ENCODE assay signal across 8 cellular contexts in the genomic region with DNA sequence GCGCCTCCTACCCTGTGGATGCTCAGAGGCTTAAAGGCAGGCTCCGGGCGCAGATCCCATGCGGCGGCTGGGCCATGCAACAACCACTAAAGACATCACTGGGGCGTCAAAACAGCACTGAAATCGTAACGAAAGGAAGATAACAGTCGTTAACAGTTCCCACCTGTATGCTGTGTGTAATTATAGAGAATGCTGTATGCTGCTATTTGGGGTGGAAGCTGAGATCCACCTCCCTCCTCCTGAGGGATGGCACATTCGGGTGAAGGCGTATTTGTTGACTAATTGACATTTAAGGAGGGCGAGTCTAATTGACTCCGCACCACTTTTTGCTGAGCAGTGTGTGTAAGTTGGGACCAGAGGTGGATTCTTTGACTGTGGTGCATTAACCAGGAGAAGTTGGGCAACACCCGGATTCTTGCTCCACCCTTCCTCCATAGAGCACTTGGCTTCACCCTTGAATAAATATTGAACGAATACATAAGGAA. TPM values are rescaled to one million over a fixed set of nuclear protein-coding genes. Genes with fewer than 3 reads are reported as not detected.
A peak's percentile ranks its signal among the peaks of the same experiment; 100 is the strongest.
DNase-seq lines count a peak whose midpoint lies in the region; ATAC-seq and TF ChIP-seq lines count a peak whose summit lies in the region.

No MANE protein-coding gene starts in this region.

- peaks cover 15% of the 10 kb centered on the region for H3K36me3 Mint-ChIP-seq in Calu3 (ENCODE audit: insufficient read depth, unreplicated experiment)

- no TSS peak for BruUV-seq in Calu3 (replicated peaks; lab: Mats Ljungman, UMichigan)

- peak overlapping the region; percentile 97 for H3K27ac ChIP-seq in caudate nucleus (ENCODE audit: low read depth, low read length)
- peak overlapping the region; percentile 91 to 97 (median 95) for H3K27ac ChIP-seq in stomach

- TF ChIP-seq EP300 in stomach (IDR thresholded peaks at IDR 0.05): no peak

- CTCF ChIA-PET in Calu3 (lab: Charles Lee): no interaction called here

- H3K4me1 ChIP-seq in stomach: peaks cover 8 to 37% (median 20%) of the 10 kb centered on the region in 4 donors

- H3K9me3 ChIP-seq in stomach: no peaks in the 10 kb centered on the region

- intact Hi-C loops in Calu3 (cut with micrococcal nuclease; ENCODE audit: unreplicated experiment) (loop anchor here (2.0 to 5.0 kb wide), 3 partner anchors 81 to 336 kb away; partner anchors contain the start of gene SMIM8), stomach (cut with DNase I; ENCODE audit: low total_unique reads) (loop anchor here (10.0 kb wide), 1 partner anchor 69 kb away; the partner anchor contains the start of gene CFAP206), posterior vena cava (cut with DNase I) (no loop called here)

- peak in 1 of 4 donors; percentile 2 for TF ChIP-seq POLR2A in stomach (IDR thresholded peaks at IDR 0.05)

- H3K9me3 Mint-ChIP-seq in Calu3 (ENCODE audit: low read depth, unreplicated experiment): no peaks in the 10 kb centered on the region

- peaks cover 10% of the 10 kb centered on the region for H3K4me1 Mint-ChIP-seq in Calu3 (ENCODE audit: low read depth, unreplicated experiment)

- peak overlapping the region; percentile 79 to 92 (median 86) for H3K4me3 ChIP-seq in stomach

- TF ChIP-seq CTCF in Calu3 (IDR thresholded peaks at IDR 0.05; ENCODE audit: unreplicated experiment) (no peak), stomach (IDR thresholded peaks at IDR 0.05) (no peak)

- 0 to 3% (median 2%) methylated on average over 12 to 15 of the region's 15 CpGs for WGBS in stomach, 5 donors

- peak; percentile 22 for DNase-seq in Calu3
- peak; percentile 49 for DNase-seq in GM19240 (ENCODE audit: insufficient read length, low spot score)
- DNase-seq in RKO (ENCODE audit: low spot score): peak; percentile 66
- peak in 10 of 61 donors; percentile 14 to 69 (median 36) for DNase-seq in caudate nucleus (lab: John Stamatoyannopoulos, UW)
- DNase-seq in left kidney (ENCODE audit: low read depth, low spot score): peak; percentile 85
- DNase-seq in stomach: peak; percentile 37
- no peak for DNase-seq in posterior vena cava (ENCODE audit: low spot score)

- H3K27ac Mint-ChIP-seq in Calu3 (ENCODE audit: unreplicated experiment): peak overlapping the region; percentile 78

- peak overlapping the region; percentile 87 for H3K4me3 Mint-ChIP-seq in Calu3 (ENCODE audit: low read depth, unreplicated experiment)

- peak; percentile 68 for ATAC-seq in HG03342 (IDR thresholded peaks at IDR 0.05; ENCODE audit: unreplicated experiment)

- no peaks in the 10 kb centered on the region for H3K27me3 ChIP-seq in stomach

- peaks cover under 1% of the 10 kb centered on the region for H3K27me3 Mint-ChIP-seq in Calu3 (ENCODE audit: unreplicated experiment)

- H3K36me3 ChIP-seq in stomach: peaks cover 8 to 13% (median 10%) of the 10 kb centered on the region in 4 donors

RNA-seq across cellular contexts. Expression of gene SLC35A1, which starts 0.7 kb away (rescaled TPM):
- total RNA-seq in Calu3 (2022) (17.5 and 19.4 TPM in 2 replicates), stomach (100 to 1,000 TPM in 1 of 5 donors, 10 to 100 TPM in 2, 1 to 10 TPM in 2; 2.2 to 117 (median 17.0) TPM), posterior vena cava (10 to 100 TPM; 19.4 to 25.9 TPM)
- 10 to 100 TPM in 2 of 3 donors, 1 to 10 TPM in 1; 7.8 to 17.5 (median 11.8) TPM for polyA plus RNA-seq in stomach

Comparison
In these comparisons a context has a peak if more than half of its experiments do, and no peak if none do; other contexts are left out.
1. intact Hi-C loops: an anchor here in Calu3 (2.0 to 5.0 kb wide) and stomach (10.0 kb wide); none called in posterior vena cava.